ENCODE assay signal across 9 cellular contexts in genomic region chr2:159968282-159968900, GRCh38.
DNase-seq lines count a peak whose midpoint lies in the region; ATAC-seq and TF ChIP-seq lines count a peak whose summit lies in the region.
"Had no signal": no experiment of that assay in that cellular context is flagged by ENCODE, and none has a peak within 500 bp of the region (broad histone marks: within the 10 kb centered on the region; RNA-seq: fewer than 3 reads in every experiment).

No MANE protein-coding gene starts in this region.

- peak; percentile 70 for DNase-seq in ACHN
- peak; percentile 44 for DNase-seq in ELF-1 (ENCODE audit: low read depth, low spot score)
- peak; percentile 12 for DNase-seq in NCI-H510A (lab: John Stamatoyannopoulos, UW)
- DNase-seq in kidney epithelial cell (ENCODE audit: low read depth): no peak

- H3K36me3 ChIP-seq in kidney epithelial cell (ENCODE audit: control insufficient read depth, insufficient read depth, low read length): no peaks in the 10 kb centered on the region

- no peaks in the 10 kb centered on the region for H3K27me3 ChIP-seq in kidney epithelial cell (ENCODE audit: control insufficient read depth, insufficient read depth, low read length)

- ATAC-seq in HG02852 (IDR thresholded peaks at IDR 0.05; ENCODE audit: unreplicated experiment): peak; percentile 34
- ATAC-seq in GM21528 (IDR thresholded peaks at IDR 0.05; ENCODE audit: low FRiP score, unreplicated experiment): no peak
- ATAC-seq in HG03439 (IDR thresholded peaks at IDR 0.05; ENCODE audit: unreplicated experiment): no peak
- ATAC-seq: effector memory CD8-positive, alpha-beta T cell had no signal

- H3K36me3 Mint-ChIP-seq in brain: no peaks in the 10 kb centered on the region

- TF ChIP-seq CTCF in brain (conservative IDR thresholded peaks at IDR 0.05): peak; percentile 68 to 81
- peak; percentile 51 for TF ChIP-seq CTCF in kidney epithelial cell (IDR thresholded peaks at IDR 0.05; ENCODE audit: insufficient read depth, low read length, poor library complexity, severe bottlenecking)

- in situ Hi-C loops in ACHN (cut with HindIII; ENCODE audit: low pct_ligation_motif_present, low pct_unique_long_range_greater_than_20kb, low sequenced_read_pairs): no loop called here

- peaks cover 9% of the 10 kb centered on the region for H3K4me1 Mint-ChIP-seq in brain

- no peak overlapping the region for H3K27ac Mint-ChIP-seq in brain
- H3K27ac Mint-ChIP-seq: effector memory CD8-positive, alpha-beta T cell had no signal

- no peaks in the 10 kb centered on the region for H3K9me3 Mint-ChIP-seq in brain
- H3K9me3 Mint-ChIP-seq: effector memory CD8-positive, alpha-beta T cell had no signal

- peaks cover 3% of the 10 kb centered on the region for H3K27me3 Mint-ChIP-seq in brain

- no peak overlapping the region for H3K4me3 Mint-ChIP-seq in brain
- H3K4me3 Mint-ChIP-seq: effector memory CD8-positive, alpha-beta T cell had no signal

- H3K4me3 ChIP-seq in kidney epithelial cell (ENCODE audit: low read depth, low read length): no peak overlapping the region
